9 cellular contexts compared by ENCODE assay signal in the genomic region with DNA sequence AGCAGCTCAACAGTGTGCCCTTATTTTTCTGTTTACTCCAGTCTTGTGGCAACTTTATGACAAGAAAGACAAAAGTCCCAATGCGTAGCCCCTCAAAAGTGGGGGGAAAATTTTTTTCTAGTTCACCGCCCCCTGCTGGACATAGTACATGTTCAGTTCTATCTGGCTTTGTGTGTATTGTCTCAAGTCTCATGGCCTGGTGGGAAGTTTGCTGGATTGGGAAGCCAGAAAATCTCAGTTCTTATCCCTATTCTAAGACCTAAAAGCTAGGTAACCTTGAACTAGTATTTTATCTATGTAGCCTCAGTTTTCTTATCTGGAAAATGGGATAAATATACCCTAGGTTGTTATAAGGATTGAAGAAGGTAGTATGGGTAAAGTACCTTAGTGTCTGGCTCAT. TPM values are rescaled to one million over a fixed set of nuclear protein-coding genes. Genes with fewer than 3 reads are reported as not detected.
DNase-seq lines count a peak whose midpoint lies in the region; ATAC-seq and TF ChIP-seq lines count a peak whose summit lies in the region.
"Had no signal": no experiment of that assay in that cellular context is flagged by ENCODE, and none has a peak within 500 bp of the region (broad histone marks: within the 10 kb centered on the region; RNA-seq: fewer than 3 reads in every experiment).

No MANE protein-coding gene starts in this region.

- H3K27me3 Mint-ChIP-seq in type B pancreatic cell, result no peaks in the 10 kb centered on the region
- H3K27me3 Mint-ChIP-seq: activated B cell treated with CpG ODN at 0.5 μM for 24 hours had no signal

- no peak for ATAC-seq in heart right ventricle

- H3K27me3 ChIP-seq in heart right ventricle, result no peaks in the 10 kb centered on the region
- H3K27me3 ChIP-seq in right atrium auricular region, result no peaks in the 10 kb centered on the region

- DNase-seq in heart right ventricle (no peak), right atrium auricular region (ENCODE audit: low spot score) (no peak), fibroblast of the aortic adventitia (ENCODE audit: low read depth) (no peak), type B pancreatic cell (ENCODE audit: extremely low spot score, unreplicated experiment) (no peak), 8988T (no peak), nucleus accumbens (lab: John Stamatoyannopoulos, UW) (no peak), NCI-H2196 (lab: John Stamatoyannopoulos, UW; ENCODE audit: unreplicated experiment) (no peak)
- DNase-seq in activated CD4-positive, alpha-beta T cell treated with anti-CD3 and anti-CD28 coated beads for 4 hours, result peak; percentile 20 to 39
- DNase-seq: activated B cell treated with CpG ODN at 0.5 μM for 24 hours had no signal

- no peaks in the 10 kb centered on the region for H3K9me3 Mint-ChIP-seq in type B pancreatic cell
- H3K9me3 Mint-ChIP-seq: activated B cell treated with CpG ODN at 0.5 μM for 24 hours had no signal

- peaks cover 0 to 95% (median 28%) of the 10 kb centered on the region in 9 donors for H3K36me3 ChIP-seq in heart right ventricle
- H3K36me3 ChIP-seq in right atrium auricular region, result peaks cover 46% of the 10 kb centered on the region

- 96 to 98% methylated on average over 2 of the region's 2 CpGs for WGBS in heart right ventricle, 2 donors

- H3K4me3 ChIP-seq in heart right ventricle, result no peak overlapping the region
- no peak overlapping the region for H3K4me3 ChIP-seq in right atrium auricular region
- no peak overlapping the region for H3K4me3 ChIP-seq in fibroblast of the aortic adventitia (ENCODE audit: low read depth, low read length)

- peaks cover 0 to 19% (median 7%) of the 10 kb centered on the region in 9 donors for H3K4me1 ChIP-seq in heart right ventricle
- no peaks in the 10 kb centered on the region for H3K4me1 ChIP-seq in right atrium auricular region

- no peak overlapping the region for H3K27ac Mint-ChIP-seq in type B pancreatic cell
- H3K27ac Mint-ChIP-seq: activated B cell treated with CpG ODN at 0.5 μM for 24 hours had no signal

- H3K27ac ChIP-seq in heart right ventricle, result no peak overlapping the region
- H3K27ac ChIP-seq in right atrium auricular region, result no peak overlapping the region

- no peak overlapping the region for H3K4me3 Mint-ChIP-seq in type B pancreatic cell
- H3K4me3 Mint-ChIP-seq: activated B cell treated with CpG ODN at 0.5 μM for 24 hours had no signal

- no peaks in the 10 kb centered on the region for H3K4me1 Mint-ChIP-seq in type B pancreatic cell (ENCODE audit: unreplicated experiment)

- peaks cover 30% of the 10 kb centered on the region for H3K36me3 Mint-ChIP-seq in type B pancreatic cell

- TF ChIP-seq CTCF in heart right ventricle (IDR thresholded peaks at IDR 0.05) (peak in 7 of 9 donors; percentile 26 to 56 (median 43)), right atrium auricular region (IDR thresholded peaks at IDR 0.05) (peak in 1 of 2 donors; percentile 43), fibroblast of the aortic adventitia (IDR thresholded peaks at IDR 0.05; ENCODE audit: insufficient read depth, low read length) (peak; percentile 35), type B pancreatic cell (conservative IDR thresholded peaks at IDR 0.05) (peak; percentile 75)

- H3K9me3 ChIP-seq in heart right ventricle, result no peaks in the 10 kb centered on the region
- no peaks in the 10 kb centered on the region for H3K9me3 ChIP-seq in right atrium auricular region

- intact Hi-C loops in heart right ventricle (cut with DNase I), result no loop called here

RNA-seq across cellular contexts. Expression of a gene that starts 55.8 kb away (rescaled TPM):
- total RNA-seq in heart right ventricle (10 to 100 TPM in 6 of 10 donors, 1 to 10 TPM in 4; 8.5 to 16.1 (median 11.6) TPM), right atrium auricular region (10 to 100 TPM in 1 of 2 donors, 1 to 10 TPM in 1; 8.9 to 10.1 TPM), fibroblast of the aortic adventitia (ENCODE audit: low replicate concordance) (5.3 and 12.4 TPM in 2 replicates), type B pancreatic cell (ENCODE audit: low replicate concordance) (20.7 and 21.3 TPM in 2 replicates)
- 10 to 100 TPM in 1 of 2 donors, 1 to 10 TPM in 1; 9.9 to 10.5 TPM for polyA plus RNA-seq in heart right ventricle

RNA-seq across cellular contexts. Expression of a gene that starts 56.9 kb away (rescaled TPM):
- total RNA-seq in heart right ventricle (10 to 100 TPM in 9 of 10 donors, 1 to 10 TPM in 1; 9.4 to 15.5 (median 13.5) TPM), right atrium auricular region (10 to 100 TPM; 14.0 to 14.5 TPM), fibroblast of the aortic adventitia (ENCODE audit: low replicate concordance) (17.3 and 23.4 TPM in 2 replicates), type B pancreatic cell (ENCODE audit: low replicate concordance) (20.8 and 22.0 TPM in 2 replicates)
- 1 to 10 TPM; 8.7 to 8.9 TPM for polyA plus RNA-seq in heart right ventricle

Comparison
In these comparisons a context has a peak if more than half of its experiments do, and no peak if none do; other contexts are left out.
1. DNase-seq: peak in activated CD4-positive, alpha-beta T cell treated with anti-CD3 and anti-CD28 coated beads for 4 hours (2 of 2); none in heart right ventricle (0 of 2), right atrium auricular region (single experiment), fibroblast of the aortic adventitia (single experiment), type B pancreatic cell (single experiment), 8988T (single experiment), nucleus accumbens (0 of 56) and NCI-H2196 (single experiment).